Comparison of ENCODE assay signal across 10 cellular contexts in genomic region chr14:29529418-29529817, GRCh38.
DNase-seq lines count a peak whose midpoint lies in the region; ATAC-seq and TF ChIP-seq lines count a peak whose summit lies in the region.
"Had no signal": no experiment of that assay in that cellular context is flagged by ENCODE, and none has a peak within 500 bp of the region (broad histone marks: within the 10 kb centered on the region; RNA-seq: fewer than 3 reads in every experiment).

No MANE protein-coding gene starts in this region.

- CTCF ChIA-PET in Panc1 (lab: Charles Lee): no interaction called here
- CTCF ChIA-PET in activated naive CD4-positive, alpha-beta T cell treated with anti-CD3 and anti-CD28 coated beads, Interleukin-2, amount 10 ng/mL, durations not matched to agents 7 days and 5 days (lab: Charles Lee): interaction anchor here (0.6 kb wide), 1 partner anchor 318 kb away, joined by 3 read pairs; no protein-coding TSS in a partner anchor

- TF ChIP-seq CTCF in AG09309 (IDR thresholded peaks at IDR 0.05; ENCODE audit: control insufficient read depth, insufficient read depth, low read depth, low read length, missing control alignments) (peak; percentile 54), GM12872 (IDR thresholded peaks at IDR 0.05; ENCODE audit: insufficient read depth, low read depth, low read length) (peak; percentile 41; the same call in 2 of the 3 replicates), Panc1 (IDR thresholded peaks at IDR 0.05) (peak; percentile 28; the same call in 1 of the 2 replicates), hepatocyte (IDR thresholded peaks at IDR 0.05; ENCODE audit: poor library complexity) (peak; percentile 45)

- H3K27me3 Mint-ChIP-seq in activated CD4-positive, alpha-beta T cell treated with anti-CD3 and anti-CD28 coated beads, Interleukin-2, amount 10 ng/mL, durations not matched to agents 24 days and 14 days: no peaks in the 10 kb centered on the region
- no peaks in the 10 kb centered on the region for H3K27me3 Mint-ChIP-seq in activated naive CD4-positive, alpha-beta T cell treated with anti-CD3 and anti-CD28 coated beads, Interleukin-2, amount 10 ng/mL, durations not matched to agents 7 days and 5 days
- no peaks in the 10 kb centered on the region for H3K27me3 Mint-ChIP-seq in T-helper 17 cell

- WGBS in hepatocyte (ENCODE audit: low lambda C conversion rate, missing lambda C conversion rate): 35% methylated on average over 7 of the region's 7 CpGs

- no peak overlapping the region for H3K4me3 Mint-ChIP-seq in activated CD4-positive, alpha-beta T cell treated with anti-CD3 and anti-CD28 coated beads, Interleukin-2, amount 10 ng/mL, durations not matched to agents 24 days and 14 days
- H3K4me3 Mint-ChIP-seq in activated naive CD4-positive, alpha-beta T cell treated with anti-CD3 and anti-CD28 coated beads, Interleukin-2, amount 10 ng/mL, durations not matched to agents 7 days and 5 days: no peak overlapping the region
- H3K4me3 Mint-ChIP-seq in T-helper 17 cell: no peak overlapping the region

- no TSS peak for BruUV-seq in Panc1 (replicated peaks; lab: Mats Ljungman, UMichigan)

- no peaks in the 10 kb centered on the region for H3K9me3 Mint-ChIP-seq in activated CD4-positive, alpha-beta T cell treated with anti-CD3 and anti-CD28 coated beads, Interleukin-2, amount 10 ng/mL, durations not matched to agents 24 days and 14 days
- H3K9me3 Mint-ChIP-seq in activated naive CD4-positive, alpha-beta T cell treated with anti-CD3 and anti-CD28 coated beads, Interleukin-2, amount 10 ng/mL, durations not matched to agents 7 days and 5 days: peaks cover 5% of the 10 kb centered on the region

- H3K27ac ChIP-seq in Panc1 (ENCODE audit: low read length) (no peak overlapping the region), hepatocyte (no peak overlapping the region)

- H3K36me3 ChIP-seq in Panc1 (ENCODE audit: control insufficient read depth, insufficient read depth, low read length) (no peaks in the 10 kb centered on the region), hepatocyte (replicated peaks; ENCODE audit: insufficient read depth, low read depth) (no peaks in the 10 kb centered on the region)

- no peak overlapping the region for H3K27ac Mint-ChIP-seq in activated CD4-positive, alpha-beta T cell treated with anti-CD3 and anti-CD28 coated beads, Interleukin-2, amount 10 ng/mL, durations not matched to agents 24 days and 14 days
- no peak overlapping the region for H3K27ac Mint-ChIP-seq in activated naive CD4-positive, alpha-beta T cell treated with anti-CD3 and anti-CD28 coated beads, Interleukin-2, amount 10 ng/mL, durations not matched to agents 7 days and 5 days
- H3K27ac Mint-ChIP-seq in T-helper 17 cell: no peak overlapping the region

- ATAC-seq in Panc1: no peak
- ATAC-seq in T-helper 17 cell: no peak
- ATAC-seq: sciatic nerve had no signal

- no peaks in the 10 kb centered on the region for H4K20me1 ChIP-seq in hepatocyte (ENCODE audit: insufficient read depth, poor library complexity, severe bottlenecking)

- H3K79me2 ChIP-seq in hepatocyte: no peaks in the 10 kb centered on the region

- no peak overlapping the region for H3K4me3 ChIP-seq in AG09309 (ENCODE audit: control insufficient read depth, low read depth, low read length)
- H3K4me3 ChIP-seq in Panc1 (ENCODE audit: low read depth in 2 of 2, low read length in 2 of 2): no peak overlapping the region
- H3K4me3 ChIP-seq in hepatocyte: no peak overlapping the region

- in situ Hi-C loops in Panc1 (cut with HindIII; ENCODE audit: low pct_unique_long_range_greater_than_20kb, low sequenced_read_pairs): loop anchor here (25.0 kb wide), 1 partner anchor 767 kb away; the partner anchor contains the start of gene FOXG1

- H3K4me1 ChIP-seq in Panc1 (ENCODE audit: control insufficient read depth, insufficient read depth, low read length): no peaks in the 10 kb centered on the region
- H3K4me1 ChIP-seq in hepatocyte (ENCODE audit: insufficient read depth): no peaks in the 10 kb centered on the region

- no peak for DNase-seq in AG09309 (ENCODE audit: low read depth)
- no peak for DNase-seq in Panc1 (ENCODE audit: low read depth, low spot score)
- DNase-seq in hepatocyte (ENCODE audit: low spot score): peak; percentile 4
- no peak for DNase-seq in activated CD4-positive, alpha-beta T cell treated with anti-CD3 and anti-CD28 coated beads, Interleukin-2, amount 10 ng/mL, durations not matched to agents 24 days and 14 days
- no peak for DNase-seq in activated naive CD4-positive, alpha-beta T cell treated with anti-CD3 and anti-CD28 coated beads, Interleukin-2, amount 10 ng/mL, durations not matched to agents 7 days and 5 days
- no peak for DNase-seq in KG1 (lab: John Stamatoyannopoulos, UW)
- no peak for DNase-seq in T-helper 17 cell
- DNase-seq: stimulated activated naive CD4-positive, alpha-beta T cell treated with Interleukin-2 at 50 U/mL for 16 hours had no signal

- H3K9me2 ChIP-seq in hepatocyte (replicated peaks; ENCODE audit: insufficient read depth): no peaks in the 10 kb centered on the region

- intact Hi-C loops in Panc1 (cut with micrococcal nuclease; ENCODE audit: unreplicated experiment): no loop called here
- intact Hi-C loops in activated CD4-positive, alpha-beta T cell treated with anti-CD3 and anti-CD28 coated beads, Interleukin-2, amount 10 ng/mL, durations not matched to agents 24 days and 14 days (cut with micrococcal nuclease): no loop called here

- H3K4me2 ChIP-seq in hepatocyte: no peak overlapping the region

- H3K27me3 ChIP-seq in Panc1 (ENCODE audit: control insufficient read depth, insufficient read depth, low read length): no peaks in the 10 kb centered on the region
- H3K27me3 ChIP-seq in hepatocyte: peaks cover 7% of the 10 kb centered on the region

- H3K36me3 Mint-ChIP-seq in activated CD4-positive, alpha-beta T cell treated with anti-CD3 and anti-CD28 coated beads, Interleukin-2, amount 10 ng/mL, durations not matched to agents 24 days and 14 days (ENCODE audit: low read depth): no peaks in the 10 kb centered on the region
- no peaks in the 10 kb centered on the region for H3K36me3 Mint-ChIP-seq in activated naive CD4-positive, alpha-beta T cell treated with anti-CD3 and anti-CD28 coated beads, Interleukin-2, amount 10 ng/mL, durations not matched to agents 7 days and 5 days
- no peaks in the 10 kb centered on the region for H3K36me3 Mint-ChIP-seq in T-helper 17 cell (ENCODE audit: low read depth)

- H2AFZ ChIP-seq in hepatocyte: no peak overlapping the region

- POLR2A ChIA-PET in Panc1 (lab: Charles Lee): interaction anchor here (0.6 kb wide), 1 partner anchor 10 kb away, joined by 11 read pairs; no protein-coding TSS in a partner anchor

- H3K9me3 ChIP-seq in Panc1 (ENCODE audit: control insufficient read depth, insufficient read depth, low read depth, low read length): no peaks in the 10 kb centered on the region
- no peaks in the 10 kb centered on the region for H3K9me3 ChIP-seq in hepatocyte (ENCODE audit: low read depth)
- H3K9me3 ChIP-seq in T-helper 17 cell (ENCODE audit: control insufficient read depth, low read length, poor library complexity, severe bottlenecking): no peaks in the 10 kb centered on the region

- no peaks in the 10 kb centered on the region for H3K4me1 Mint-ChIP-seq in activated CD4-positive, alpha-beta T cell treated with anti-CD3 and anti-CD28 coated beads, Interleukin-2, amount 10 ng/mL, durations not matched to agents 24 days and 14 days
- H3K4me1 Mint-ChIP-seq in activated naive CD4-positive, alpha-beta T cell treated with anti-CD3 and anti-CD28 coated beads, Interleukin-2, amount 10 ng/mL, durations not matched to agents 7 days and 5 days: no peaks in the 10 kb centered on the region
- H3K4me1 Mint-ChIP-seq in T-helper 17 cell: no peaks in the 10 kb centered on the region
